In the genomic region with DNA sequence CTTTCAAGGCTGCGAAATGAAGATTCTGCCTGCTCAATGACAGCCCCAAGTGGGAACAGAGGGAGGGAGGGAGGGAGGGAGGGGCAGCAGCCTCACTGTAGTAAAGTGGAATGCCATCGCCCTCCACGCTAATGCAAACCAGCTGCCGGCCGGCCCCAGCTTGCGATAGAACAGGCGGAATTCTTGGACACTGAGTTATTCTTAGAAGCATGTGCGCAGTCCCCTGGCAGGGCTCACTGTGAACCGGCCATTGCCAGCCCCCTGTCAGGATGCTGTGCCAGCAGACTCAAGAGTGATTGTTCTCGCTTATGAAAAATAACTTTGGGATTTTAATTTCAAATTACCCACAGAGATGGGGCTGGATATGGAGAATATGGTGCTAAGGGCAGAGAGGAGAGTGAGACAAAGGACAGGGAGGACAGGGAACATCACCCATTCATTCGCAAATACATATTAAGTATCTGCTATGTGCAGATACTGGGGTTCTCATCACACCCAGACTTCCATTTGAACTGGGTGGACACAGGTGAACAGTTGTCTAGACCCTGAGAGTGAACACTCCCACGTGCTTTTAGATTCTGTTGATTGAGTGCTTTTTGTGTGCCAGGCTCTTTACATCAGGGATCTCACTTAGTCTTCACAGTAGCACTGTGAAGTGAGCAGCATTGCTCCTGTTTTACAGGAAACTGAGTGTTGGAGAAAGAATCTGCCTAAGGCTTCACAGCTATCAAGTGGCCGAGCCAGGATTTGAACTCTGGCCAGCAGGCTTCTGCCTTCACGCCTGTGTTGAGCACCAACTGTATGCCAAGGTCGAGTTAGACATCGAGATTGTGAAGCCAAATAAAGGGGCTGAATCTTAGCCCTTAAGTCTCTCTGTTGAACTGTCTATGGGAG, we compare ENCODE assay signal across 13 cellular contexts.
A peak's percentile ranks its signal among the peaks of the same experiment; 100 is the strongest.
DNase-seq lines count a peak whose midpoint lies in the region; ATAC-seq and TF ChIP-seq lines count a peak whose summit lies in the region.
"Had no signal": no experiment of that assay in that cellular context is flagged by ENCODE, and none has a peak within 500 bp of the region (broad histone marks: within the 10 kb centered on the region; RNA-seq: fewer than 3 reads in every experiment).

No MANE protein-coding gene starts in this region.

- CTCF ChIA-PET in activated CD8-positive, alpha-beta T cell treated with anti-CD3 and anti-CD28 coated beads for 36 hours (lab: Charles Lee): no interaction called here

- peak overlapping the region; percentile 99 for H3K27ac Mint-ChIP-seq in chondrocyte (ENCODE audit: unreplicated experiment)
- H3K27ac Mint-ChIP-seq in stimulated activated effector memory CD8-positive, alpha-beta T cell treated with anti-CD3 and anti-CD28 coated beads, Interleukin-12 subunit alpha, Interleukin-12 subunit beta, amount 100 ng/mL, for 72 hours: no peak overlapping the region
- no peak overlapping the region for H3K27ac Mint-ChIP-seq in activated CD8-positive, alpha-beta T cell treated with anti-CD3 and anti-CD28 coated beads for 36 hours
- H3K27ac Mint-ChIP-seq: memory B cell had no signal

- H3K27me3 Mint-ChIP-seq in chondrocyte (ENCODE audit: low read depth): no peaks in the 10 kb centered on the region
- peaks cover 10% of the 10 kb centered on the region for H3K27me3 Mint-ChIP-seq in activated CD8-positive, alpha-beta T cell treated with anti-CD3 and anti-CD28 coated beads for 36 hours

- H3K9me2 ChIP-seq in GM23248 (ENCODE audit: insufficient read depth): no peaks in the 10 kb centered on the region

- H3K4me3 Mint-ChIP-seq in chondrocyte (ENCODE audit: unreplicated experiment): peak overlapping the region; percentile 42
- no peak overlapping the region for H3K4me3 Mint-ChIP-seq in stimulated activated effector memory CD8-positive, alpha-beta T cell treated with anti-CD3 and anti-CD28 coated beads, Interleukin-12 subunit alpha, Interleukin-12 subunit beta, amount 100 ng/mL, for 72 hours
- H3K4me3 Mint-ChIP-seq in activated CD8-positive, alpha-beta T cell treated with anti-CD3 and anti-CD28 coated beads for 36 hours: no peak overlapping the region
- H3K4me3 Mint-ChIP-seq: memory B cell had no signal

- H3K79me2 ChIP-seq in GM23248 (ENCODE audit: insufficient read depth): no peaks in the 10 kb centered on the region

- H3K27me3 ChIP-seq in GM23248 (replicated peaks; ENCODE audit: insufficient read depth): no peaks in the 10 kb centered on the region

- H3F3A ChIP-seq in GM23248 (ENCODE audit: insufficient read depth): peaks cover 21% of the 10 kb centered on the region

- peak; percentile 26 for ATAC-seq in stimulated activated effector memory CD8-positive, alpha-beta T cell treated with anti-CD3 and anti-CD28 coated beads, Interleukin-12 subunit alpha, Interleukin-12 subunit beta, amount 100 ng/mL, for 72 hours
- no peak for ATAC-seq in activated CD8-positive, alpha-beta T cell treated with anti-CD3 and anti-CD28 coated beads for 36 hours
- ATAC-seq: Panc1 had no signal

- in situ Hi-C loops in GM23248 (cut with MboI): no loop called here

- 3% methylated on average over 15 to 16 of the region's 16 CpGs for WGBS in GM23248 (ENCODE audit: low coverage in 1 of 2, low lambda C conversion rate in 2 of 2, missing lambda C conversion rate in 2 of 2), 2 experiments

- H3K9ac ChIP-seq in GM23248: peak overlapping the region; percentile 52; the same call in 1 of the 2 replicates

- DNase-seq in GM23248 (peak; percentile 97), chondrocyte (ENCODE audit: low spot score) (peak; percentile 95), kidney tubule cell (ENCODE audit: low spot score) (peak; percentile 13), T-helper 2 cell (no peak), NCI-H2029 (lab: John Stamatoyannopoulos, UW) (no peak), NCI-H1694 treated with DMSO at 0.1 percent for 48 hours (lab: John Stamatoyannopoulos, UW) (no peak)
- no peak for DNase-seq in stimulated activated effector memory CD8-positive, alpha-beta T cell treated with anti-CD3 and anti-CD28 coated beads, Interleukin-12 subunit alpha, Interleukin-12 subunit beta, amount 100 ng/mL, for 72 hours (ENCODE audit: low spot score in 2 of 2)
- DNase-seq in activated CD8-positive, alpha-beta T cell treated with anti-CD3 and anti-CD28 coated beads for 36 hours: no peak
- DNase-seq: DMS153; effector CD4-positive, alpha-beta T cell; MM.1S had no signal

- peaks cover 5% of the 10 kb centered on the region for H3K36me3 Mint-ChIP-seq in chondrocyte (ENCODE audit: low read depth)
- H3K36me3 Mint-ChIP-seq in stimulated activated effector memory CD8-positive, alpha-beta T cell treated with anti-CD3 and anti-CD28 coated beads, Interleukin-12 subunit alpha, Interleukin-12 subunit beta, amount 100 ng/mL, for 72 hours: no peaks in the 10 kb centered on the region
- no peaks in the 10 kb centered on the region for H3K36me3 Mint-ChIP-seq in activated CD8-positive, alpha-beta T cell treated with anti-CD3 and anti-CD28 coated beads for 36 hours (ENCODE audit: low read depth)
- H3K36me3 Mint-ChIP-seq: memory B cell had no signal

- H4K20me1 ChIP-seq in GM23248 (ENCODE audit: insufficient read depth): no peaks in the 10 kb centered on the region

- no peaks in the 10 kb centered on the region for H3K36me3 ChIP-seq in GM23248 (ENCODE audit: low read depth)

- peak overlapping the region; percentile 33; the same call in 1 of the 2 replicates for H2AFZ ChIP-seq in GM23248

- POLR2A ChIA-PET in activated CD8-positive, alpha-beta T cell treated with anti-CD3 and anti-CD28 coated beads for 36 hours (lab: Charles Lee): no interaction called here

- H3K4me2 ChIP-seq in GM23248 (ENCODE audit: unreplicated experiment): peak overlapping the region; percentile 90

- peaks cover 10% of the 10 kb centered on the region for H3K9me3 Mint-ChIP-seq in chondrocyte (ENCODE audit: low read depth)
- H3K9me3 Mint-ChIP-seq in stimulated activated effector memory CD8-positive, alpha-beta T cell treated with anti-CD3 and anti-CD28 coated beads, Interleukin-12 subunit alpha, Interleukin-12 subunit beta, amount 100 ng/mL, for 72 hours: no peaks in the 10 kb centered on the region
- H3K9me3 Mint-ChIP-seq in activated CD8-positive, alpha-beta T cell treated with anti-CD3 and anti-CD28 coated beads for 36 hours: no peaks in the 10 kb centered on the region

- intact Hi-C loops in activated CD8-positive, alpha-beta T cell treated with anti-CD3 and anti-CD28 coated beads for 36 hours (cut with micrococcal nuclease): no loop called here

- peak overlapping the region; percentile 62 for H3K27ac ChIP-seq in GM23248

- no peak for TF ChIP-seq CTCF in chondrocyte (IDR thresholded peaks at IDR 0.05)
- no peak for TF ChIP-seq CTCF in activated CD8-positive, alpha-beta T cell treated with anti-CD3 and anti-CD28 coated beads for 36 hours (IDR thresholded peaks at IDR 0.05)

- peaks cover 22% of the 10 kb centered on the region for H3K4me1 ChIP-seq in GM23248 (ENCODE audit: insufficient read depth)

- H3K4me3 ChIP-seq in GM23248: peak overlapping the region; percentile 48

- H3K9me3 ChIP-seq in GM23248 (ENCODE audit: low read depth): no peaks in the 10 kb centered on the region

- peaks cover 54% of the 10 kb centered on the region for H3K4me1 Mint-ChIP-seq in chondrocyte (ENCODE audit: low read depth)
- no peaks in the 10 kb centered on the region for H3K4me1 Mint-ChIP-seq in stimulated activated effector memory CD8-positive, alpha-beta T cell treated with anti-CD3 and anti-CD28 coated beads, Interleukin-12 subunit alpha, Interleukin-12 subunit beta, amount 100 ng/mL, for 72 hours
- H3K4me1 Mint-ChIP-seq in activated CD8-positive, alpha-beta T cell treated with anti-CD3 and anti-CD28 coated beads for 36 hours (ENCODE audit: low read depth): no peaks in the 10 kb centered on the region
- H3K4me1 Mint-ChIP-seq: memory B cell had no signal

Comparison
In these comparisons a context has a peak if more than half of its experiments do, and no peak if none do; other contexts are left out.
1. DNase-seq: peak in GM23248 (single experiment), chondrocyte (single experiment) and kidney tubule cell (single experiment); none in stimulated activated effector memory CD8-positive, alpha-beta T cell treated with anti-CD3 and anti-CD28 coated beads, Interleukin-12 subunit alpha, Interleukin-12 subunit beta, amount 100 ng/mL, for 72 hours (0 of 2), activated CD8-positive, alpha-beta T cell treated with anti-CD3 and anti-CD28 coated beads for 36 hours (single experiment), T-helper 2 cell (0 of 5), NCI-H2029 (single experiment) and NCI-H1694 treated with DMSO at 0.1 percent for 48 hours (single experiment).